8 cellular contexts compared by ENCODE assay signal in genomic region chr16:30760577-30761426, GRCh38. TPM values are rescaled to one million over a fixed set of nuclear protein-coding genes. Genes with fewer than 3 reads are reported as not detected.
A peak's percentile ranks its signal among the peaks of the same experiment; 100 is the strongest.
DNase-seq lines count a peak whose midpoint lies in the region; ATAC-seq lines count a peak whose summit lies in the region.

No MANE protein-coding gene starts in this region.

- peaks cover 12% of the 10 kb centered on the region for H3K36me3 Mint-ChIP-seq in T-helper 1 cell treated with Interleukin-12 subunit alpha and Interleukin-12 subunit beta and Interleukin-4 antibody, amounts not matched to agents 30 μg/mL and 1 μg/mL, for 36 hours (ENCODE audit: low read depth)
- H3K36me3 Mint-ChIP-seq in activated T-helper 17 cell treated with anti-CD3 and anti-CD28 coated beads, Interleukin-2, amount 50 U/mL, for 72 hours (ENCODE audit: low read depth), result peaks cover 52% of the 10 kb centered on the region

- H3K27ac ChIP-seq in stomach smooth muscle (ENCODE audit: low read length), result peak overlapping the region; percentile 88

- H3K4me3 ChIP-seq in iPS-18c (ENCODE audit: insufficient read depth, low read depth, low read length), result peak overlapping the region; percentile 75
- H3K4me3 ChIP-seq in stomach smooth muscle (ENCODE audit: low read length in 2 of 2), result peak overlapping the region; percentile 78 to 97

- H3K9me3 ChIP-seq in iPS-18c (ENCODE audit: control insufficient read depth, insufficient read depth, low read length) (no peaks in the 10 kb centered on the region), stomach smooth muscle (ENCODE audit: control insufficient read depth in 2 of 2, low read length in 2 of 2) (no peaks in the 10 kb centered on the region)

- H3K27me3 Mint-ChIP-seq in T-helper 1 cell treated with Interleukin-12 subunit alpha and Interleukin-12 subunit beta and Interleukin-4 antibody, amounts not matched to agents 30 μg/mL and 1 μg/mL, for 36 hours (ENCODE audit: low read depth), result no peaks in the 10 kb centered on the region
- H3K27me3 Mint-ChIP-seq in activated T-helper 17 cell treated with anti-CD3 and anti-CD28 coated beads, Interleukin-2, amount 50 U/mL, for 72 hours, result no peaks in the 10 kb centered on the region

- H3K9ac ChIP-seq in stomach smooth muscle (ENCODE audit: low read length in 2 of 2), result peak overlapping the region; percentile 47 to 57

- DNase-seq in T-helper 1 cell (no peak), Kasumi-1 (lab: John Stamatoyannopoulos, UW) (no peak), SW480 (ENCODE audit: low spot score) (no peak)
- no peak for DNase-seq in stimulated activated naive CD4-positive, alpha-beta T cell (lab: John Stamatoyannopoulos, UW)

- peaks cover 27 to 28% of the 10 kb centered on the region in 2 donors for H3K36me3 ChIP-seq in stomach smooth muscle (ENCODE audit: control insufficient read depth in 2 of 2, insufficient read depth in 2 of 2, low read length in 2 of 2)

- peak overlapping the region; percentile 77 for H3K27ac Mint-ChIP-seq in T-helper 1 cell treated with Interleukin-12 subunit alpha and Interleukin-12 subunit beta and Interleukin-4 antibody, amounts not matched to agents 30 μg/mL and 1 μg/mL, for 36 hours
- H3K27ac Mint-ChIP-seq in activated T-helper 17 cell treated with anti-CD3 and anti-CD28 coated beads, Interleukin-2, amount 50 U/mL, for 72 hours, result peak overlapping the region; percentile 92

- peaks cover 29% of the 10 kb centered on the region for H3K4me1 ChIP-seq in stomach smooth muscle (ENCODE audit: control insufficient read depth, insufficient read depth, low read length)

- no peak for ATAC-seq in activated T-helper 17 cell treated with anti-CD3 and anti-CD28 coated beads, Interleukin-2, amount 50 U/mL, for 72 hours (replicated peaks)

- no peaks in the 10 kb centered on the region for H3K9me3 Mint-ChIP-seq in T-helper 1 cell treated with Interleukin-12 subunit alpha and Interleukin-12 subunit beta and Interleukin-4 antibody, amounts not matched to agents 30 μg/mL and 1 μg/mL, for 36 hours
- no peaks in the 10 kb centered on the region for H3K9me3 Mint-ChIP-seq in activated T-helper 17 cell treated with anti-CD3 and anti-CD28 coated beads, Interleukin-2, amount 50 U/mL, for 72 hours

- H3K4me1 Mint-ChIP-seq in T-helper 1 cell treated with Interleukin-12 subunit alpha and Interleukin-12 subunit beta and Interleukin-4 antibody, amounts not matched to agents 30 μg/mL and 1 μg/mL, for 36 hours (ENCODE audit: low read depth), result peaks cover 22% of the 10 kb centered on the region
- H3K4me1 Mint-ChIP-seq in activated T-helper 17 cell treated with anti-CD3 and anti-CD28 coated beads, Interleukin-2, amount 50 U/mL, for 72 hours, result peaks cover 18% of the 10 kb centered on the region

- peak overlapping the region; percentile 86 for H3K4me3 Mint-ChIP-seq in T-helper 1 cell treated with Interleukin-12 subunit alpha and Interleukin-12 subunit beta and Interleukin-4 antibody, amounts not matched to agents 30 μg/mL and 1 μg/mL, for 36 hours
- H3K4me3 Mint-ChIP-seq in activated T-helper 17 cell treated with anti-CD3 and anti-CD28 coated beads, Interleukin-2, amount 50 U/mL, for 72 hours, result peak overlapping the region; percentile 92

- H3K27me3 ChIP-seq in stomach smooth muscle (ENCODE audit: control insufficient read depth in 1 of 2, insufficient read depth in 2 of 2, low read length in 2 of 2), result no peaks in the 10 kb centered on the region

RNA-seq across cellular contexts. Expression of gene CFAP119, which starts 1.1 kb away (rescaled TPM):
- 1 to 10 TPM; 2.9 TPM for total RNA-seq in activated T-helper 17 cell treated with anti-CD3 and anti-CD28 coated beads, Interleukin-2, amount 50 U/mL, for 72 hours

RNA-seq across cellular contexts. Expression of gene RNF40, which starts 1.3 kb away (rescaled TPM):
- total RNA-seq in activated T-helper 17 cell treated with anti-CD3 and anti-CD28 coated beads, Interleukin-2, amount 50 U/mL, for 72 hours, result 10 to 100 TPM; 90.7 to 95.1 TPM

RNA-seq across cellular contexts. Expression of gene PHKG2, which starts 12.6 kb away (rescaled TPM):
- total RNA-seq in activated T-helper 17 cell treated with anti-CD3 and anti-CD28 coated beads, Interleukin-2, amount 50 U/mL, for 72 hours, result 10 to 100 TPM; 30.0 to 43.3 TPM

RNA-seq across cellular contexts. Expression of gene ZNF629, which starts 26.2 kb away (rescaled TPM):
- under 1 TPM; 0.28 to 0.48 TPM for total RNA-seq in activated T-helper 17 cell treated with anti-CD3 and anti-CD28 coated beads, Interleukin-2, amount 50 U/mL, for 72 hours
